Comparison of ENCODE assay signal across 17 cellular contexts in genomic region chr10:62858364-62858763, GRCh38. TPM values are rescaled to one million over a fixed set of nuclear protein-coding genes. Genes with fewer than 3 reads are reported as not detected.
DNase-seq lines count a peak whose midpoint lies in the region; ATAC-seq and TF ChIP-seq lines count a peak whose summit lies in the region.
"Had no signal": no experiment of that assay in that cellular context is flagged by ENCODE, and none has a peak within 500 bp of the region (broad histone marks: within the 10 kb centered on the region; RNA-seq: fewer than 3 reads in every experiment).

No MANE protein-coding gene starts in this region.

- no peaks in the 10 kb centered on the region for H3K4me1 Mint-ChIP-seq in MCF 10A (ENCODE audit: insufficient read depth, unreplicated experiment)

- no peak overlapping the region for H3K9ac ChIP-seq in HCT116 (ENCODE audit: low read length)

- no peaks in the 10 kb centered on the region for H3K27me3 ChIP-seq in HCT116 (ENCODE audit: insufficient read depth, low read length)
- H3K27me3 ChIP-seq in testis = no peaks in the 10 kb centered on the region
- H3K27me3 ChIP-seq: body of pancreas, thyroid gland had no signal

- no peaks in the 10 kb centered on the region for H4K20me1 ChIP-seq in HCT116 (ENCODE audit: insufficient read depth)

- no peaks in the 10 kb centered on the region for H3K9me3 Mint-ChIP-seq in MCF 10A (ENCODE audit: unreplicated experiment)

- H3K27ac ChIP-seq in HCT116 (ENCODE audit: low read depth, low read length) = no peak overlapping the region
- no peak overlapping the region for H3K27ac ChIP-seq in testis
- H3K27ac ChIP-seq: body of pancreas, psoas muscle, thyroid gland had no signal

- H3K4me2 ChIP-seq in HCT116 (ENCODE audit: low read length) = no peak overlapping the region

- intact Hi-C loops in HCT116 (cut with micrococcal nuclease) = no loop called here
- intact Hi-C loops in MCF 10A (cut with micrococcal nuclease) = no loop called here
- intact Hi-C loops in testis (cut with DNase I; ENCODE audit: low total_unique reads) = no loop called here

- 53 to 65% methylated on average over 6 of the region's 6 CpGs for WGBS in testis, 2 donors

- RAD21 ChIA-PET in HCT116 (lab: Charles Lee; ENCODE audit: low non-redundant PET in 1 of 2, low total read pairs in 2 of 2, uncharacterized antibody in 2 of 2, unreplicated experiment in 2 of 2) = no interaction called here

- H3K9me2 ChIP-seq in HCT116 (ENCODE audit: insufficient read depth) = no peaks in the 10 kb centered on the region

- H2AFZ ChIP-seq in HCT116 (ENCODE audit: low read depth, low read length, poor library complexity, severe bottlenecking) = no peak overlapping the region

- H3K27me3 Mint-ChIP-seq in MCF 10A (ENCODE audit: insufficient read depth, unreplicated experiment) = peaks cover 10% of the 10 kb centered on the region
- H3K27me3 Mint-ChIP-seq: naive B cell had no signal

- 0 out of 4 replicates have a peak, but pooled peaks cover 0 to 3% of the 10 kb centered on the region in 2 experiments for H3K4me1 ChIP-seq in HCT116 (ENCODE audit: control insufficient read depth in 1 of 2, insufficient read depth in 2 of 2, low read length in 2 of 2)
- no peaks in the 10 kb centered on the region for H3K4me1 ChIP-seq in testis
- H3K4me1 ChIP-seq: body of pancreas, psoas muscle, thyroid gland had no signal

- H3K27ac Mint-ChIP-seq in MCF 10A (ENCODE audit: low read depth, unreplicated experiment) = no peak overlapping the region
- H3K27ac Mint-ChIP-seq: activated CD8-positive, alpha-beta T cell treated with anti-CD3 and anti-CD28 coated beads, Interleukin-2, amount 10 ng/mL, durations not matched to agents 7 days and 5 days; activated T-helper 2 cell treated with anti-CD3 and anti-CD28 coated beads, Interferon-gamma antibody, Interleukin-2, Interleukin-4, amounts not matched to agents 10 μg/mL and 5 μg/mL and 100 μg/mL, durations not matched to agents 14 hours and 24 hours and 36 hours; CD4-positive, CD25-positive, alpha-beta regulatory T cell had no signal

- H3K79me2 ChIP-seq in HCT116 (ENCODE audit: insufficient read depth, low read length) = no peaks in the 10 kb centered on the region

- DNase-seq in HCT116 (ENCODE audit: low read depth, low spot score) = peak; percentile 6
- peak; percentile 19 for DNase-seq in MCF 10A (ENCODE audit: unreplicated experiment)
- DNase-seq in iPS-NIHi11 (ENCODE audit: low spot score) = peak; percentile 17
- peak; percentile 21 for DNase-seq in testis
- DNase-seq in kidney glomerular epithelial cell (lab: John Stamatoyannopoulos, UW) = no peak
- no peak for DNase-seq in effector CD8-positive, alpha-beta T cell (lab: John Stamatoyannopoulos, UW)
- no peak for DNase-seq in GM20000 (ENCODE audit: low spot score)
- DNase-seq: activated CD8-positive, alpha-beta T cell treated with anti-CD3 and anti-CD28 coated beads, Interleukin-2, amount 10 ng/mL, durations not matched to agents 7 days and 5 days; CD4-positive, CD25-positive, alpha-beta regulatory T cell; naive B cell; NCI-H1048; stimulated activated CD4-positive, alpha-beta T cell treated with anti-CD3 and anti-CD28 coated beads, Interleukin-1b, Interleukin-23, amount 100 ng/mL, for 48 hours had no signal

- no peaks in the 10 kb centered on the region for H3K36me3 ChIP-seq in HCT116 (ENCODE audit: control insufficient read depth in 1 of 2, insufficient read depth in 2 of 2, low read length in 2 of 2)
- H3K36me3 ChIP-seq in testis (ENCODE audit: low read depth, missing control alignments) = no peaks in the 10 kb centered on the region
- H3K36me3 ChIP-seq: thyroid gland had no signal

- ATAC-seq in HCT116 (peak; percentile 71), GM21360 (IDR thresholded peaks at IDR 0.05; ENCODE audit: unreplicated experiment) (no peak)
- ATAC-seq: activated CD8-positive, alpha-beta T cell treated with anti-CD3 and anti-CD28 coated beads, Interleukin-2, amount 10 ng/mL, durations not matched to agents 7 days and 5 days; body of pancreas; psoas muscle had no signal

- POLR2A ChIA-PET in HCT116 (lab: Charles Lee) (no interaction called here), MCF 10A (lab: Yijun Ruan, JAX) (no interaction called here)

- no peak overlapping the region for H3K4me3 Mint-ChIP-seq in MCF 10A (ENCODE audit: unreplicated experiment)
- H3K4me3 Mint-ChIP-seq: activated CD8-positive, alpha-beta T cell treated with anti-CD3 and anti-CD28 coated beads, Interleukin-2, amount 10 ng/mL, durations not matched to agents 7 days and 5 days; CD4-positive, CD25-positive, alpha-beta regulatory T cell; naive B cell had no signal

- no peak for TF ChIP-seq CTCF in HCT116 (IDR thresholded peaks at IDR 0.05 in 2 of 3, conservative IDR thresholded peaks at IDR 0.05 in 1 of 3; ENCODE audit: borderline replicate concordance in 1 of 3, insufficient read depth in 1 of 3, low read depth in 2 of 3, low read length in 2 of 3)
- no peak for TF ChIP-seq CTCF in MCF 10A (IDR thresholded peaks at IDR 0.05; ENCODE audit: unreplicated experiment)
- no peak for TF ChIP-seq CTCF in testis (IDR thresholded peaks at IDR 0.05)
- no peak for TF ChIP-seq CTCF in GM20000 (IDR thresholded peaks at IDR 0.05; ENCODE audit: extremely low read depth, missing control alignments)

- no peaks in the 10 kb centered on the region for H3K9me3 ChIP-seq in HCT116 (ENCODE audit: control insufficient read depth in 1 of 2, insufficient read depth in 1 of 2, low read depth in 1 of 2, low read length in 2 of 2)
- no peaks in the 10 kb centered on the region for H3K9me3 ChIP-seq in testis
- H3K9me3 ChIP-seq: body of pancreas, psoas muscle, thyroid gland had no signal

- TF ChIP-seq RAD21 in HCT116 (IDR thresholded peaks at IDR 0.05; ENCODE audit: low read depth) = no peak

- TF ChIP-seq POLR2A in HCT116 (IDR thresholded peaks at IDR 0.05; ENCODE audit: borderline replicate concordance, extremely low read depth, insufficient read depth, insufficient read length) (no peak), testis (IDR thresholded peaks at IDR 0.05) (no peak)

- BruUV-seq in HCT116 (replicated peaks; lab: Mats Ljungman, UMichigan) (no TSS peak), MCF 10A (replicated peaks; lab: Mats Ljungman, UMichigan) (no TSS peak)

- CTCF ChIA-PET in HCT116 (lab: Charles Lee) (no interaction called here), MCF 10A (lab: Yijun Ruan, JAX) (no interaction called here)

- H3K36me3 Mint-ChIP-seq in MCF 10A (ENCODE audit: insufficient read depth, unreplicated experiment) = no peaks in the 10 kb centered on the region
- H3K36me3 Mint-ChIP-seq: CD4-positive, CD25-positive, alpha-beta regulatory T cell; naive B cell had no signal

- H3K4me3 ChIP-seq in HCT116 (replicated peaks in 1 of 2; ENCODE audit: low read depth in 1 of 2, low read length in 2 of 2) (no peak overlapping the region), testis (no peak overlapping the region)
- H3K4me3 ChIP-seq: body of pancreas, psoas muscle, thyroid gland had no signal

TF ChIP-seq in HCT116, 20 proteins besides CTCF, POLR2A, EP300 and RAD21:
- TF ChIP-seq CEBPB (IDR thresholded peaks at IDR 0.05; ENCODE audit: low read depth) (no peak), ZNF274 (IDR thresholded peaks at IDR 0.05; ENCODE audit: low read depth, low read length) (no peak), EZH2 (IDR thresholded peaks at IDR 0.05) (no peak), CBX3 (IDR thresholded peaks at IDR 0.05; ENCODE audit: low read depth) (no peak), REST (IDR thresholded peaks at IDR 0.05; ENCODE audit: low read depth) (no peak), MAX (IDR thresholded peaks at IDR 0.05) (no peak), JUND (IDR thresholded peaks at IDR 0.05) (no peak), SRF (IDR thresholded peaks at IDR 0.05; ENCODE audit: low read depth) (no peak), YY1 (IDR thresholded peaks at IDR 0.05; ENCODE audit: extremely low read depth, insufficient replicate concordance, low read depth, low read length) (no peak)

RNA-seq across cellular contexts. Expression of gene EGR2, which starts 42.2 kb away (rescaled TPM):
- total RNA-seq in HCT116 (2021; ENCODE audit: unreplicated experiment) (2.3 TPM), MCF 10A (2022) (0.25 and 1.0 TPM in 2 replicates), testis (1 to 10 TPM; 6.8 TPM)
- polyA plus RNA-seq in HCT116 (2012) = 8.0 and 13.4 TPM in 2 replicates
- 8.8 TPM for polyA plus RNA-seq in testis (ENCODE audit: insufficient read depth, low read depth, low replicate concordance)

RNA-seq across cellular contexts. Expression of gene ADO, which starts 53.8 kb away (rescaled TPM):
- total RNA-seq in HCT116 (2021; ENCODE audit: unreplicated experiment) (26.2 TPM), MCF 10A (2022) (22.1 and 24.3 TPM in 2 replicates), testis (10 to 100 TPM; 65.9 to 87.8 TPM)
- 10.4 and 13.8 TPM in 2 replicates for polyA plus RNA-seq in HCT116 (2012)
- 93.9 TPM for polyA plus RNA-seq in testis (ENCODE audit: insufficient read depth, low read depth, low replicate concordance)

Comparison
In these comparisons a context has a peak if more than half of its experiments do, and no peak if none do; other contexts are left out.
1. DNase-seq: peak in HCT116 (single experiment), MCF 10A (single experiment), iPS-NIHi11 (single experiment) and testis (single experiment); none in kidney glomerular epithelial cell (single experiment), effector CD8-positive, alpha-beta T cell (single experiment) and GM20000 (single experiment).